Comparison of ENCODE assay signal across 8 cellular contexts in genomic region chr7:151083071-151083823, GRCh38. TPM values are rescaled to one million over a fixed set of nuclear protein-coding genes. Genes with fewer than 3 reads are reported as not detected.
DNase-seq lines count a peak whose midpoint lies in the region; ATAC-seq and TF ChIP-seq lines count a peak whose summit lies in the region.

TSS of gene TMUB1 (minus strand) at chr7:151083493. CDS start at chr7:151082563, 930 bp downstream.

- peak within 1 kb of the TSS; percentile 86 for H3K4me3 Mint-ChIP-seq in activated naive CD4-positive, alpha-beta T cell treated with anti-CD3 and anti-CD28 coated beads for 36 hours

- H3K27ac ChIP-seq in upper lobe of right lung = peak within 1 kb of the TSS; percentile 82

- peak within 1 kb of the TSS; percentile 86 for H3K27ac Mint-ChIP-seq in activated naive CD4-positive, alpha-beta T cell treated with anti-CD3 and anti-CD28 coated beads for 36 hours

- peaks cover 7% of the 10 kb centered on the region for H3K36me3 Mint-ChIP-seq in activated naive CD4-positive, alpha-beta T cell treated with anti-CD3 and anti-CD28 coated beads for 36 hours (ENCODE audit: low read depth)

- no peaks in the 10 kb centered on the region for H3K9me3 ChIP-seq in upper lobe of right lung

- ATAC-seq in GM21423 (IDR thresholded peaks at IDR 0.05; ENCODE audit: unreplicated experiment) (peak; percentile 42), Right ventricle myocardium superior (ENCODE audit: poor library complexity) (peak; percentile 47), upper lobe of right lung (peak; percentile 45)

- in situ Hi-C loops in SK-MEL-5 (cut with HindIII; ENCODE audit: low pct_unique_long_range_greater_than_20kb, low sequenced_read_pairs) = no loop called here

- CTCF ChIA-PET in activated naive CD4-positive, alpha-beta T cell treated with anti-CD3 and anti-CD28 coated beads for 36 hours (lab: Charles Lee) = interaction anchor here (0.6 to 2.3 kb wide), 5 partner anchors 9 to 82 kb away, joined by 3 to 6 read pairs (median 3); no protein-coding TSS in a partner anchor

- peaks cover 7% of the 10 kb centered on the region for H3K27me3 Mint-ChIP-seq in activated naive CD4-positive, alpha-beta T cell treated with anti-CD3 and anti-CD28 coated beads for 36 hours (ENCODE audit: low read depth)

- no peaks in the 10 kb centered on the region for H3K27me3 ChIP-seq in upper lobe of right lung

- TF ChIP-seq CTCF in upper lobe of right lung (IDR thresholded peaks at IDR 0.05) = no peak

- no peaks in the 10 kb centered on the region for H3K9me3 Mint-ChIP-seq in activated naive CD4-positive, alpha-beta T cell treated with anti-CD3 and anti-CD28 coated beads for 36 hours

- DNase-seq in DMS153 treated with DMSO at 0.1 percent for 48 hours (lab: John Stamatoyannopoulos, UW; ENCODE audit: unreplicated experiment) (peak; percentile 29), HuH-7.5 (ENCODE audit: low spot score) (peak; percentile 87), SK-MEL-5 (ENCODE audit: low read depth, low spot score) (peak; percentile 73), Right ventricle myocardium superior (peak; percentile 92), posterior vena cava (ENCODE audit: low spot score) (peak; percentile 94), upper lobe of right lung (peak; percentile 92)
- peak; percentile 78 for DNase-seq in activated naive CD4-positive, alpha-beta T cell treated with anti-CD3 and anti-CD28 coated beads for 36 hours

- peaks cover 59% of the 10 kb centered on the region for H3K4me1 ChIP-seq in upper lobe of right lung

- peaks cover 38% of the 10 kb centered on the region for H3K4me1 Mint-ChIP-seq in activated naive CD4-positive, alpha-beta T cell treated with anti-CD3 and anti-CD28 coated beads for 36 hours (ENCODE audit: low read depth)

- H3K4me3 ChIP-seq in upper lobe of right lung = peak within 1 kb of the TSS; percentile 71

- no peaks in the 10 kb centered on the region for H3K36me3 ChIP-seq in upper lobe of right lung

- intact Hi-C loops in activated naive CD4-positive, alpha-beta T cell treated with anti-CD3 and anti-CD28 coated beads for 36 hours (cut with micrococcal nuclease) = loop anchor here (1.0 to 10.0 kb wide), 6 partner anchors 70 to 1208 kb away; partner anchors contain the start of genes ABCF2, ACTR3C, ATP6V0E2 and LRRC61
- intact Hi-C loops in Right ventricle myocardium superior (cut with DNase I) (no loop called here), posterior vena cava (cut with DNase I) (no loop called here), upper lobe of right lung (cut with DNase I) (no loop called here)

RNA-seq across cellular contexts. Expression of gene TMUB1, which starts in this region (rescaled TPM):
- 38.5 and 38.9 TPM in 2 replicates for total RNA-seq in SK-MEL-5 (2014; rRNA removed; shearing (Covaris generic))
- polyA plus RNA-seq in SK-MEL-5 (2015; cell fraction: cytosol; rRNA removed) = 124 and 133 TPM in 2 replicates
- polyA plus RNA-seq in SK-MEL-5 (2015; cell fraction: nucleus; rRNA removed) = 113 and 123 TPM in 2 replicates
- total RNA-seq in activated naive CD4-positive, alpha-beta T cell treated with anti-CD3 and anti-CD28 coated beads for 36 hours = 10 to 100 TPM; 30.2 to 35.0 TPM
- total RNA-seq in Right ventricle myocardium superior (33.9 TPM), posterior vena cava (10 to 100 TPM; 27.4 to 27.7 TPM), upper lobe of right lung (36.3 TPM)

Comparison
In these comparisons a context has a peak if more than half of its experiments do, and no peak if none do; other contexts are left out.
1. Peak in every context shown above with its lines: DNase-seq, ATAC-seq, H3K4me3 ChIP-seq and H3K27ac ChIP-seq.
2. DNase-seq: peak in every context shown above with its lines; median percentile 94 in posterior vena cava; 92 in Right ventricle myocardium superior; 92 in upper lobe of right lung; 87 in HuH-7.5; 78 in activated naive CD4-positive, alpha-beta T cell treated with anti-CD3 and anti-CD28 coated beads for 36 hours; 73 in SK-MEL-5; 29 in DMS153 treated with DMSO at 0.1 percent for 48 hours.